In the genomic region with DNA sequence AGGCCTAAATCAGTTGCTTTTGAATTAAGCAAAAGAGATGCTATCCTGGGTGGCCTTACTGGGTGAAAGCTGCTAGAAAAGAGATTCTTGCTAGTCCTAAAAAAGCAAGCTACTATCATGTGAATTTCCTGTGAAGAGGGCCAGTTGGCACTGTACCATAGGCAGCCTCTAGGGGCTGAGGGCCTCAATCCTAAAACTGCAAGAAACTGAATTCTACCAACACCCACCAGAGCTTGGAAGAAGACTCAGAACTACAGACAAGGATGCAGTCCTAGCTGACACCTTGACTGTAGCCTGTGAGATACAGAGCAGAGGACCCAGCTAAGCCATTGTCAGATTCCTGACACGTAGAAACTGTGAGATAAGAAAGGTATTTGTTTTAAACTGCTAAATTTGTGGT, we compare ENCODE assay signal across 17 cellular contexts. TPM values are rescaled to one million over a fixed set of nuclear protein-coding genes. Genes with fewer than 3 reads are reported as not detected.
DNase-seq lines count a peak whose midpoint lies in the region; ATAC-seq and TF ChIP-seq lines count a peak whose summit lies in the region.
"Had no signal": no experiment of that assay in that cellular context is flagged by ENCODE, and none has a peak within 500 bp of the region (broad histone marks: within the 10 kb centered on the region; RNA-seq: fewer than 3 reads in every experiment).

No MANE protein-coding gene starts in this region.

- no peaks in the 10 kb centered on the region for H3K9me3 Mint-ChIP-seq in CD8-positive, alpha-beta T cell
- H3K9me3 Mint-ChIP-seq: activated CD4-positive, alpha-beta T cell treated with anti-CD3 and anti-CD28 coated beads, Interleukin-2, amount 10 ng/mL, durations not matched to agents 24 days and 14 days; activated T-cell treated with anti-CD3 and anti-CD28 coated beads, Interleukin-2, amount 50 U/mL, for 24 hours had no signal

- ATAC-seq in heart left ventricle = no peak
- ATAC-seq in left ventricle myocardium superior = no peak
- ATAC-seq in CD8-positive, alpha-beta T cell = no peak

- H3K79me2 ChIP-seq in OCI-LY1 (ENCODE audit: insufficient read depth, low read length) = no peaks in the 10 kb centered on the region

- no peaks in the 10 kb centered on the region for H3K4me1 Mint-ChIP-seq in CD8-positive, alpha-beta T cell (ENCODE audit: low read depth)
- H3K4me1 Mint-ChIP-seq: activated CD4-positive, alpha-beta T cell treated with anti-CD3 and anti-CD28 coated beads, Interleukin-2, amount 10 ng/mL, durations not matched to agents 24 days and 14 days had no signal

- TF ChIP-seq CTCF in heart left ventricle (IDR thresholded peaks at IDR 0.05) (peak in 3 of 12 donors; percentile 8 to 22 (median 10)), OCI-LY1 (IDR thresholded peaks at IDR 0.05; ENCODE audit: low read length) (peak; percentile 10; the same call in 1 of the 2 replicates), epithelial cell of proximal tubule (conservative IDR thresholded peaks at IDR 0.05; ENCODE audit: low read depth, low read length) (peak; percentile 26), testis (IDR thresholded peaks at IDR 0.05) (no peak)
- TF ChIP-seq CTCF in CD8-positive, alpha-beta T cell (IDR thresholded peaks at IDR 0.05) = no peak

- peak overlapping the region; percentile 46 to 95 (median 86) for H3K27ac ChIP-seq in heart left ventricle
- H3K27ac ChIP-seq in OCI-LY1 (ENCODE audit: low read depth, low read length, poor library complexity, severe bottlenecking) = no peak overlapping the region
- no peak overlapping the region for H3K27ac ChIP-seq in testis
- H3K27ac ChIP-seq in CD8-positive, alpha-beta T cell (ENCODE audit: low read depth, low read length) = no peak overlapping the region
- H3K27ac ChIP-seq: prostate gland, tibial artery had no signal

- H3K9me3 ChIP-seq in heart left ventricle (peaks cover 0 to 5% (median 0%) of the 10 kb centered on the region in 12 donors), OCI-LY1 (ENCODE audit: low read length) (no peaks in the 10 kb centered on the region), testis (no peaks in the 10 kb centered on the region)
- H3K9me3 ChIP-seq in CD8-positive, alpha-beta T cell (ENCODE audit: low read length) = no peaks in the 10 kb centered on the region
- H3K9me3 ChIP-seq: prostate gland, tibial artery had no signal

- CTCF ChIA-PET in CD8-positive, alpha-beta T cell (lab: Charles Lee) = interaction anchor here (1.1 to 1.6 kb wide), 4 partner anchors 14 to 69 kb away, joined by 3 to 4 read pairs (median 4); no protein-coding TSS in a partner anchor

- intact Hi-C loops in heart left ventricle (cut with DNase I) (loop anchor here in 1 of 10 donors (10.0 kb wide), 1 partner anchor 316 kb away; no protein-coding TSS in a partner anchor), left ventricle myocardium superior (cut with micrococcal nuclease) (no loop called here), testis (cut with DNase I; ENCODE audit: low total_unique reads) (no loop called here)
- intact Hi-C loops in CD8-positive, alpha-beta T cell (cut with DNase I, micrococcal nuclease) = no loop called here

- H4K20me1 ChIP-seq in OCI-LY1 (ENCODE audit: insufficient read depth, low read length) = no peaks in the 10 kb centered on the region

- no peaks in the 10 kb centered on the region for H3K27me3 Mint-ChIP-seq in CD8-positive, alpha-beta T cell (ENCODE audit: low read depth)
- H3K27me3 Mint-ChIP-seq: activated T-cell treated with anti-CD3 and anti-CD28 coated beads, Interleukin-2, amount 50 U/mL, for 24 hours had no signal

- H3K27me3 ChIP-seq in heart left ventricle (no peaks in the 10 kb centered on the region), OCI-LY1 (ENCODE audit: insufficient read depth, low read length) (no peaks in the 10 kb centered on the region), testis (no peaks in the 10 kb centered on the region)
- no peaks in the 10 kb centered on the region for H3K27me3 ChIP-seq in CD8-positive, alpha-beta T cell (ENCODE audit: insufficient read depth, low read length)
- H3K27me3 ChIP-seq: tibial artery had no signal

- no peak overlapping the region for H2AFZ ChIP-seq in OCI-LY1 (ENCODE audit: low read length)

- POLR2A ChIA-PET in CD8-positive, alpha-beta T cell (lab: Charles Lee) = no interaction called here

- WGBS in heart left ventricle, 4 donors = 8 to 25% (median 18%) methylated on average over 1 of the region's 1 CpG
- WGBS in testis, 2 donors = 45 to 48% methylated on average over 1 of the region's 1 CpG

- H3K4me3 ChIP-seq in heart left ventricle = no peak overlapping the region
- H3K4me3 ChIP-seq in OCI-LY1 (ENCODE audit: low read depth, low read length, poor library complexity, severe bottlenecking) = no peak overlapping the region
- no peak overlapping the region for H3K4me3 ChIP-seq in epithelial cell of proximal tubule (ENCODE audit: low read depth, low read length)
- no peak overlapping the region for H3K4me3 ChIP-seq in testis
- H3K4me3 ChIP-seq in CD8-positive, alpha-beta T cell (ENCODE audit: low read depth, low read length) = no peak overlapping the region
- H3K4me3 ChIP-seq: prostate gland, tibial artery had no signal

- H3K36me3 ChIP-seq in heart left ventricle = peaks cover 0 to 4% (median 0%) of the 10 kb centered on the region in 9 donors
- no peaks in the 10 kb centered on the region for H3K36me3 ChIP-seq in OCI-LY1 (ENCODE audit: insufficient read depth, low read length)
- H3K36me3 ChIP-seq in testis (ENCODE audit: low read depth, missing control alignments) = no peaks in the 10 kb centered on the region
- H3K36me3 ChIP-seq in CD8-positive, alpha-beta T cell (ENCODE audit: insufficient read depth, low read length) = no peaks in the 10 kb centered on the region
- H3K36me3 ChIP-seq: prostate gland, tibial artery had no signal

- no peak for DNase-seq in heart left ventricle
- no peak for DNase-seq in left ventricle myocardium superior
- DNase-seq in epithelial cell of proximal tubule (ENCODE audit: low read depth) = no peak
- DNase-seq in testis = peak; percentile 24
- DNase-seq in NCI-H1417 (lab: John Stamatoyannopoulos, UW) = no peak
- DNase-seq in glomerular visceral epithelial cell (ENCODE audit: extremely low spot score) = no peak
- no peak for DNase-seq in CD8-positive, alpha-beta T cell
- DNase-seq: activated CD4-positive, alpha-beta T cell treated with anti-CD3 and anti-CD28 coated beads, Interleukin-2, amount 10 ng/mL, durations not matched to agents 24 days and 14 days; activated T-cell treated with anti-CD3 and anti-CD28 coated beads, Interleukin-2, amount 50 U/mL, for 24 hours; head of caudate nucleus; kidney glomerular epithelial cell; MM.1S; NK-92 treated with Interleukin-12 subunit alpha and Interleukin-12 subunit beta, amount 100 ng/mL, for 24 hours; stimulated activated CD4-positive, alpha-beta T cell treated with anti-CD3 and anti-CD28 coated beads, Interleukin-1b, Interleukin-23, amount 100 ng/mL, for 48 hours; tibial artery had no signal

- no peak overlapping the region for H3K4me3 Mint-ChIP-seq in CD8-positive, alpha-beta T cell
- H3K4me3 Mint-ChIP-seq: activated CD4-positive, alpha-beta T cell treated with anti-CD3 and anti-CD28 coated beads, Interleukin-2, amount 10 ng/mL, durations not matched to agents 24 days and 14 days; activated T-cell treated with anti-CD3 and anti-CD28 coated beads, Interleukin-2, amount 50 U/mL, for 24 hours had no signal

- peaks cover 0 to 75% (median 58%) of the 10 kb centered on the region in 12 donors for H3K4me1 ChIP-seq in heart left ventricle
- no peaks in the 10 kb centered on the region for H3K4me1 ChIP-seq in OCI-LY1 (ENCODE audit: insufficient read depth, low read length, severe bottlenecking)
- H3K4me1 ChIP-seq in testis = no peaks in the 10 kb centered on the region
- H3K4me1 ChIP-seq in CD8-positive, alpha-beta T cell (ENCODE audit: insufficient read depth, low read length) = no peaks in the 10 kb centered on the region
- H3K4me1 ChIP-seq: prostate gland, tibial artery had no signal

- H3K27ac Mint-ChIP-seq in CD8-positive, alpha-beta T cell = no peak overlapping the region
- H3K27ac Mint-ChIP-seq: activated CD4-positive, alpha-beta T cell treated with anti-CD3 and anti-CD28 coated beads, Interleukin-2, amount 10 ng/mL, durations not matched to agents 24 days and 14 days; activated T-cell treated with anti-CD3 and anti-CD28 coated beads, Interleukin-2, amount 50 U/mL, for 24 hours had no signal

- no peaks in the 10 kb centered on the region for H3F3A ChIP-seq in OCI-LY1 (ENCODE audit: insufficient read depth, low read length)

- TF ChIP-seq POLR2A in heart left ventricle (IDR thresholded peaks at IDR 0.05) = no peak
- no peak for TF ChIP-seq POLR2A in testis (IDR thresholded peaks at IDR 0.05)

- H3K9me2 ChIP-seq in OCI-LY1 (ENCODE audit: low read depth, low read length) = no peaks in the 10 kb centered on the region

- no peak overlapping the region for H3K4me2 ChIP-seq in OCI-LY1 (ENCODE audit: low read length)

- no peak overlapping the region for H3K9ac ChIP-seq in OCI-LY1 (ENCODE audit: low read length)

- H3K36me3 Mint-ChIP-seq in CD8-positive, alpha-beta T cell = no peaks in the 10 kb centered on the region

RNA-seq across cellular contexts. Expression of gene CLIC5, which starts 24.5 kb away (rescaled TPM):
- 100 to 1,000 TPM; 213 to 381 (median 247) TPM for total RNA-seq in heart left ventricle
- polyA plus RNA-seq in heart left ventricle = 10 to 100 TPM; 63.0 to 63.2 TPM
- 272 TPM for total RNA-seq in left ventricle myocardium superior
- 0.58 and 5.2 TPM in 2 replicates for total RNA-seq in epithelial cell of proximal tubule
- 1 to 10 TPM; 2.7 to 4.8 TPM for total RNA-seq in testis
- polyA plus RNA-seq in testis (ENCODE audit: insufficient read depth, low read depth, low replicate concordance) = 17.1 TPM
- 1 to 10 TPM; 4.0 to 4.7 TPM for total RNA-seq in CD8-positive, alpha-beta T cell

Comparison
In these comparisons a context has a peak if more than half of its experiments do, and no peak if none do; other contexts are left out.
1. H3K27ac ChIP-seq: peak in heart left ventricle (12 of 12); none in OCI-LY1 (single experiment), testis (0 of 2) and CD8-positive, alpha-beta T cell (single experiment).
2. CTCF ChIP-seq: peak in OCI-LY1 (single experiment) and epithelial cell of proximal tubule (single experiment); none in testis (0 of 3) and CD8-positive, alpha-beta T cell (single experiment).
3. RNA of gene CLIC5, which starts 24.5 kb away (total RNA-seq): 272 TPM in left ventricle myocardium superior (single experiment) and 213 to 381 TPM in heart left ventricle; 0.58 to 5.2 TPM in epithelial cell of proximal tubule, 2.7 to 4.8 TPM in testis and 4.0 to 4.7 TPM in CD8-positive, alpha-beta T cell; every median in the first group is over 10 times any median in the second.